In the genomic region with DNA sequence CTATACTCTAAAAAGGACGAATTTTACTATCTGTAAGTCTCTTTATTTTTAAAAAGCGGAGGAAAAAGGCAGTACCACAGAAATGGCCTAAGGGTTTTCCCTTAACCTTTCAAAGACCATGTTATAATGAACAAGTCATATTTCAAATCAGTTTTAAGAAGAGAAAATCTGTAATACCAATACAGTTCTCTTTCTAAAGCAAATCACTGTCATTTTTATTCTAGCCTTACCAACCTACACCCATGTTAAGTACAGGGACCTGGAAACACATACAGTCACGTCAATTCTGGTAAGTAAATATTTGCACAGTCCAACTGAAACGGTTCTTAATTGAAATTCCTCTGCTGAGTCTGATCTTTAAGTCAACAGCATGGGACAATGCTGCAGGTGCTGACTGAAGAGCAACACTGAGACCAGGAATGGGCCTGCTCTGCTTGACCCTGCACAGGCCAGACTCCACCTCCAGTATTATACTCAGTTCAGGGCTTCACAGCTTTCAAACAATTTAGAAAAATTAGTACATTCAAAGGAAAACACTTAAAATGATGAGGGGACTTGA, we compare ENCODE assay signal across 20 cellular contexts. TPM values are rescaled to one million over a fixed set of nuclear protein-coding genes. Genes with fewer than 3 reads are reported as not detected.
A peak's percentile ranks its signal among the peaks of the same experiment; 100 is the strongest.
DNase-seq lines count a peak whose midpoint lies in the region; ATAC-seq, FAIRE-seq and TF ChIP-seq lines count a peak whose summit lies in the region.
"Had no signal": no experiment of that assay in that cellular context is flagged by ENCODE, and none has a peak within 500 bp of the region (broad histone marks: within the 10 kb centered on the region; RNA-seq: fewer than 3 reads in every experiment).

No MANE protein-coding gene starts in this region.

- H3K27me3 ChIP-seq in liver (ENCODE audit: control insufficient read depth in 4 of 4, insufficient read depth in 4 of 4, low read length in 3 of 4) (no peaks in the 10 kb centered on the region), vagina (no peaks in the 10 kb centered on the region)

- CTCF ChIA-PET in A549 (lab: Yijun Ruan, JAX) = interaction anchor here (2.8 to 2.9 kb wide), 2 partner anchors 10 to 12 kb away, joined by 8 to 16 read pairs; no protein-coding TSS in a partner anchor

- intact Hi-C loops in vagina (cut with DNase I) = no loop called here

- no peak for TF ChIP-seq CTCF in A549 (IDR thresholded peaks at IDR 0.05)
- no peak for TF ChIP-seq CTCF in liver (IDR thresholded peaks at IDR 0.05; ENCODE audit: low read depth, low read length, missing input control)
- TF ChIP-seq CTCF in vagina (IDR thresholded peaks at IDR 0.05) = no peak

- H3K9ac ChIP-seq in liver (ENCODE audit: low read depth in 1 of 2, low read length in 2 of 2) = peak overlapping the region in 1 of 2 donors; percentile 27

- no peak overlapping the region for H3K4me3 ChIP-seq in A549
- no peak overlapping the region for H3K4me3 ChIP-seq in liver (ENCODE audit: low read depth in 1 of 3, low read length in 3 of 3)
- no peak overlapping the region for H3K4me3 ChIP-seq in vagina

- TF ChIP-seq RAD21 in A549 (conservative IDR thresholded peaks at IDR 0.05 in 1 of 2, IDR thresholded peaks at IDR 0.05 in 1 of 2) (no peak), liver (IDR thresholded peaks at IDR 0.05) (peak in 1 of 2 donors; percentile 38)

- peaks cover 9 to 46% (median 41%) of the 10 kb centered on the region in 4 donors for H3K36me3 ChIP-seq in liver (ENCODE audit: control insufficient read depth in 4 of 4, insufficient read depth in 3 of 4, low read depth in 1 of 4, low read length in 3 of 4)
- peaks cover 0 to 65% of the 10 kb centered on the region in 2 donors for H3K36me3 ChIP-seq in vagina

- peak; percentile 47 to 87; a peak in 4 of 6 replicates for ATAC-seq in A549
- ATAC-seq in GM18868 (IDR thresholded peaks at IDR 0.05; ENCODE audit: unreplicated experiment) = no peak
- no peak for ATAC-seq in GM21447 (IDR thresholded peaks at IDR 0.05; ENCODE audit: unreplicated experiment)
- ATAC-seq in GM18907 (IDR thresholded peaks at IDR 0.05; ENCODE audit: unreplicated experiment) = no peak
- ATAC-seq: naive thymus-derived CD4-positive, alpha-beta T cell; Right ventricle myocardium inferior; stimulated activated naive CD8-positive, alpha-beta T cell treated with anti-CD3 and anti-CD28 coated beads, Interleukin-15, amount 100 ng/mL, for 72 hours had no signal

- no peak overlapping the region for H3K27ac ChIP-seq in A549
- peak overlapping the region in 1 of 2 donors; percentile 21 for H3K27ac ChIP-seq in liver (ENCODE audit: low read depth in 1 of 2, low read length in 2 of 2)
- H3K27ac ChIP-seq in vagina = no peak overlapping the region

- FAIRE-seq in A549 (lab: Jason Lieb, UNC) = no peak

- peak overlapping the region; percentile 24 for H3K4me2 ChIP-seq in A549

- DNase-seq in A549 (ENCODE audit: low read depth in 1 of 2, low spot score in 1 of 2) (peak in 1 of 2 experiments; percentile 70), HuH-7 (ENCODE audit: low spot score) (peak; percentile 56), NCI-H748 (lab: John Stamatoyannopoulos, UW; ENCODE audit: unreplicated experiment) (peak; percentile 83), vagina (ENCODE audit: extremely low spot score in 2 of 2) (no peak)
- DNase-seq: activated CD4-positive, alpha-beta T cell treated with anti-CD3 and anti-CD28 coated beads, Interleukin-2, amount 50 U/mL, for 48 hours; activated T-cell treated with anti-CD3 and anti-CD28 coated beads, Interleukin-2, amount 50 U/mL, for 48 hours; effector CD8-positive, alpha-beta T cell; hypothalamus; IMR-90; naive thymus-derived CD4-positive, alpha-beta T cell; NCI-H1105; NK-92 treated with Interleukin-12 subunit alpha and Interleukin-12 subunit beta, amount 100 ng/mL, for 24 hours; stimulated activated CD4-positive, alpha-beta T cell treated with anti-CD3 and anti-CD28 coated beads, Interleukin-15, amount 100 ng/mL, for 24 hours; stimulated activated naive CD8-positive, alpha-beta T cell treated with anti-CD3 and anti-CD28 coated beads, Interleukin-15, amount 100 ng/mL, for 72 hours had no signal

- H3K4me1 ChIP-seq in A549 = peaks cover 32% of the 10 kb centered on the region
- peaks cover 4 to 16% (median 14%) of the 10 kb centered on the region in 4 donors for H3K4me1 ChIP-seq in liver (ENCODE audit: control insufficient read depth in 4 of 4, insufficient read depth in 4 of 4, low read length in 3 of 4)
- no peaks in the 10 kb centered on the region for H3K4me1 ChIP-seq in vagina

- TF ChIP-seq POLR2A in A549 (IDR thresholded peaks at IDR 0.05; ENCODE audit: low read length) (no peak), vagina (IDR thresholded peaks at IDR 0.05) (no peak)

- POLR2A ChIA-PET in A549 (lab: Yijun Ruan, JAX) = interaction anchor here (1.5 kb wide), 1 partner anchor 20 kb away, joined by 4 read pairs; the partner anchor contains the start of gene MBTPS1

- WGBS in A549 (ENCODE audit: missing lambda C conversion rate) = 48% methylated on average over 4 of the region's 4 CpGs
- 55% methylated on average over 4 of the region's 4 CpGs for WGBS in liver

- H3K9me3 ChIP-seq in A549 = no peaks in the 10 kb centered on the region
- H3K9me3 ChIP-seq in liver (ENCODE audit: control insufficient read depth in 4 of 4, low read length in 3 of 4) = no peaks in the 10 kb centered on the region
- no peaks in the 10 kb centered on the region for H3K9me3 ChIP-seq in vagina

- TF ChIP-seq EP300 in A549 (IDR thresholded peaks at IDR 0.05) = no peak

TF ChIP-seq in A549, 52 proteins besides CTCF, POLR2A, EP300 and RAD21:
- TF ChIP-seq NPAS2 (CRISPR knock-in tag; IDR thresholded peaks at IDR 0.05; ENCODE audit: borderline replicate concordance) (no peak), FOSL2 (IDR thresholded peaks at IDR 0.05) (no peak), FOSL2 (CRISPR knock-in tag; IDR thresholded peaks at IDR 0.05) (0 out of 2 replicates have a peak, but pooled peaks have one; percentile 14)

TF ChIP-seq in liver, 16 proteins besides CTCF, POLR2A, EP300 and RAD21 (continues in another document):
- TF ChIP-seq FOXA2 (IDR thresholded peaks at IDR 0.05) = peak; percentile 88
- TF ChIP-seq YY1 (IDR thresholded peaks at IDR 0.05) = no peak
- TF ChIP-seq GABPA (IDR thresholded peaks at IDR 0.05 in 1 of 2, conservative IDR thresholded peaks at IDR 0.05 in 1 of 2) = peak in 1 of 2 donors; percentile 20
- TF ChIP-seq SP1 (IDR thresholded peaks at IDR 0.05) = peak; percentile 67
- peak; percentile 11 for TF ChIP-seq ZBTB33 (IDR thresholded peaks at IDR 0.05)
- TF ChIP-seq HNF4A (conservative IDR thresholded peaks at IDR 0.05) = peak; percentile 43 to 45
- TF ChIP-seq NR2F2 (IDR thresholded peaks at IDR 0.05) = no peak
- peak; percentile 67 for TF ChIP-seq FOXA1 (IDR thresholded peaks at IDR 0.05)
- peak; percentile 24 to 40 for TF ChIP-seq RXRA (IDR thresholded peaks at IDR 0.05)

RNA-seq across cellular contexts. Expression of gene MBTPS1, which starts 20.2 kb away (rescaled TPM):
- polyA plus RNA-seq in A549 (2011; rRNA removed) = 76.7 and 88.4 TPM in 2 replicates
- polyA plus RNA-seq in A549 (2012; cell fraction: cytosol; rRNA removed) = 36.8 and 43.1 TPM in 2 replicates
- 65.8 and 79.2 TPM in 2 replicates for polyA plus RNA-seq in A549 (2012; cell fraction: nucleus; rRNA removed)
- 47.5 to 52.8 TPM (median 50.3 TPM) in 3 replicates for polyA plus RNA-seq in A549 (2017; fragmentation: RNase III; extraction: RNeasy Plus Mini Kit Qiagen cat#74134 plus additional on column Dnase treatment)
- polyA minus RNA-seq in A549 (2011; rRNA and poly(A)+ RNA removed) = 105 and 108 TPM in 2 replicates
- 10 to 100 TPM; 32.6 to 65.0 TPM for total RNA-seq in liver
- 10 to 100 TPM; 21.1 to 29.0 TPM for polyA plus RNA-seq in liver
- total RNA-seq in vagina = 71.0 TPM

RNA-seq across cellular contexts. Expression of gene HSDL1, which starts 48.5 kb away (rescaled TPM):
- polyA plus RNA-seq in A549 (2011; rRNA removed) = 24.9 and 25.6 TPM in 2 replicates
- polyA plus RNA-seq in A549 (2012; cell fraction: cytosol; rRNA removed) = 7.5 and 9.0 TPM in 2 replicates
- polyA plus RNA-seq in A549 (2012; cell fraction: nucleus; rRNA removed) = 5.7 and 9.4 TPM in 2 replicates
- polyA plus RNA-seq in A549 (2017; fragmentation: RNase III; extraction: RNeasy Plus Mini Kit Qiagen cat#74134 plus additional on column Dnase treatment) = 14.7 to 18.3 TPM (median 17.9 TPM) in 3 replicates
- 9.7 and 11.3 TPM in 2 replicates for polyA minus RNA-seq in A549 (2011; rRNA and poly(A)+ RNA removed)
- total RNA-seq in liver = 1 to 10 TPM; 6.8 to 9.6 TPM
- polyA plus RNA-seq in liver = 1 to 10 TPM; 3.0 to 3.8 TPM
- 16.9 TPM for total RNA-seq in vagina

RNA-seq across cellular contexts. Expression of gene DNAAF1, which starts 48.6 kb away (rescaled TPM):
- polyA plus RNA-seq in A549 (2011; rRNA removed) = 0.07 and 0.13 TPM in 2 replicates
- 0.04 and 0.10 TPM in 2 replicates for polyA plus RNA-seq in A549 (2012; cell fraction: cytosol; rRNA removed)
- 0.23 and 0.54 TPM in 2 replicates for polyA plus RNA-seq in A549 (2012; cell fraction: nucleus; rRNA removed)
- polyA plus RNA-seq in A549 (2017; fragmentation: RNase III; extraction: RNeasy Plus Mini Kit Qiagen cat#74134 plus additional on column Dnase treatment) = 0.14 to 0.31 TPM (median 0.21 TPM) in 3 replicates
- polyA minus RNA-seq in A549 (2011; rRNA and poly(A)+ RNA removed) = not detected in 2 replicates
- total RNA-seq in liver = under 1 TPM; under 0.01 to 0.08 TPM
- polyA plus RNA-seq in liver = under 1 TPM in 1 of 2 donors, not detected in 1; 0.06 TPM
- not detected for total RNA-seq in vagina
- total RNA-seq: IMR-90, Right ventricle myocardium inferior had no signal

RNA-seq across cellular contexts. Expression of gene SLC38A8, which starts 53.9 kb away (rescaled TPM):
- polyA plus RNA-seq in A549 (2011; rRNA removed) = not detected in 2 replicates
- polyA plus RNA-seq in A549 (2012; cell fraction: cytosol; rRNA removed) = not detected in 2 replicates
- polyA plus RNA-seq in A549 (2012; cell fraction: nucleus; rRNA removed) = not detected in 2 replicates
- not detected in 3 replicates for polyA plus RNA-seq in A549 (2017; fragmentation: RNase III; extraction: RNeasy Plus Mini Kit Qiagen cat#74134 plus additional on column Dnase treatment)
- not detected in 2 replicates for polyA minus RNA-seq in A549 (2011; rRNA and poly(A)+ RNA removed)
- under 1 TPM; 0.08 to 0.42 TPM for total RNA-seq in liver
- 1 to 10 TPM in 1 of 2 donors, under 1 TPM in 1; 0.22 to 1.0 TPM for polyA plus RNA-seq in liver
- total RNA-seq in vagina = not detected
- total RNA-seq: IMR-90; naive thymus-derived CD4-positive, alpha-beta T cell; pulmonary artery endothelial cell had no signal
- polyA plus RNA-seq: IMR-90; naive thymus-derived CD4-positive, alpha-beta T cell had no signal

Comparison
In these comparisons a context has a peak if more than half of its experiments do, and no peak if none do; other contexts are left out.
1. ATAC-seq: peak in A549 (2 of 2); none in GM18868 (single experiment), GM21447 (single experiment) and GM18907 (single experiment).
2. DNase-seq: peak in HuH-7 (single experiment) and NCI-H748 (single experiment); none in vagina (0 of 2).